In the genomic region with DNA sequence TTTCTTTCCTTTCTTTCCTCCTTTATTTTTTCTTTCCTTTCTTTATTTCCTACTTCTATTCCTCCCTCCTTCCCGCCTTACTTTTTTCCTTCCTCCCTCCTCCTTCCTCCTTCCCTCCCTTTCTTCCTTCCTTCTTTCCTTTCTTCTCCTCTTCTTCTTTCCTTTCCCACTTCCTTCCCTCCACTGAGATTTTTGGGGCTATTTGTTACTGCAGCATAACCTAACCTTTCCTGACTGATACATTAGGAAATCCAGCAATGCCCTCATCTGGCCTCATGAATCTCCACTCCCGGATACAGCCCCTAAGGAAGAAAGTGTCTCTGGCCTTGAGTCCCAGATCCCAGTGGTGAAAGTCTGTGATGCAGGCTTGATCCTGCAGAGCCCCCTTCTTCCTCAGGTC, we compare ENCODE assay signal across 8 cellular contexts.
"Had no signal": no experiment of that assay in that cellular context is flagged by ENCODE, and none has a peak within 500 bp of the region (broad histone marks: within the 10 kb centered on the region; RNA-seq: fewer than 3 reads in every experiment).

No MANE protein-coding gene starts in this region.

- H3K4me2 ChIP-seq: GM23338 had no signal

- FAIRE-seq: H1, H54, HTR-8/SVneo had no signal

- H3K4me3 ChIP-seq: GM23338 had no signal

- ATAC-seq: GM23338 had no signal

- DNase-seq: H9, HCEC 1CT, KG1 had no signal

- H3K36me3 Mint-ChIP-seq: IgD-negative memory B cell had no signal

- H2AFZ ChIP-seq: GM23338 had no signal

- H3K4me3 Mint-ChIP-seq: GM23338, H9, IgD-negative memory B cell had no signal

- H3K27ac Mint-ChIP-seq: GM23338, IgD-negative memory B cell had no signal

- H3K4me1 Mint-ChIP-seq: GM23338, H9 had no signal
